ENCODE assay signal across 21 cellular contexts in the genomic region with DNA sequence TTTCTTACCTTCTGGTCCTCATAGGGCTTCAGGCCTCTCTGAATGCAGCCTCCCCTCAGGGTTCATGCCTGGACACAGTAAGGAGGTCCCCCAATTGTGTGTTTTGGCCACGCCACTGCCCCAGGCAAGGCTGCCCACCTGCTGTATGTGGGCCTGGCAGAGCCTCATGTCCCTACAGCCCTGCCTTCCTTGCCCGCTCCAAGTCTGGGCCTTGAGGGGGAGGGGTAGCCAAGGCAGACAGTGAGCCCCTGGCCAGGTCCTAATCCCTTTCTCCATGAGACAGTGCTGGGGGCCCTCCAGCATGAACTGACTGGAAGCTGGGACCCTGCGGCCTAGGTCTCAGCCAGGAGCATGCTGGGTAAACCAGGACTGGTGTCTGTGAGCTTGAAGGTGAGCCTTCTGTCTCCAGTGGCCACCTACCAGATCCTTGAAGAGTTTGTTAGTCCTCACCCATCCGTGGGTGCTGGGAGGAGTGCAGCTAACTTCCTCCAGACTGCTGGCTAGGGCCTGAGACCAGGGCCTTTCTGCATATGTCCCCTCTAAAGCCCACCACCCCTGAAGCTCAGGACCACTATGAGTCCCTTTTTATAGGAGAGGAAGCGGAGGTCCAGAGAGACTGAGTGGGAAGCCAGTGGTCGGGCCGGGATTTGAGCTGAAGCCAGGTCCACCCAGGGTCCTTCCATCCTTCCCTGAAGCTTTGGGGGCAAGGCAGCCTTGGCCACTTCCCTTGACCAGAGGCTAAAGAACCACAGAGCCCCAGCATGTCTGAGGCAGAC. TPM values are rescaled to one million over a fixed set of nuclear protein-coding genes. Genes with fewer than 3 reads are reported as not detected.
"Had no signal": no experiment of that assay in that cellular context is flagged by ENCODE, and none has a peak within 500 bp of the region (broad histone marks: within the 10 kb centered on the region; RNA-seq: fewer than 3 reads in every experiment).

No MANE protein-coding gene starts in this region.

- H3K27ac Mint-ChIP-seq: activated B cell treated with CpG ODN at 0.5 μM for 24 hours; activated naive CD4-positive, alpha-beta T cell treated with anti-CD3 and anti-CD28 coated beads, Interleukin-2, amount 10 ng/mL, durations not matched to agents 7 days and 5 days; activated T-helper 17 cell treated with anti-CD3 and anti-CD28 coated beads, Interleukin-2, amount 50 U/mL, for 72 hours; naive thymus-derived CD8-positive, alpha-beta T cell; stimulated activated naive CD8-positive, alpha-beta T cell treated with anti-CD3 and anti-CD28 coated beads, Interleukin-15, Interleukin-2, amounts not matched to agents 100 ng/mL and 50 ng/mL, for 24 hours; T-helper 2 cell treated with Interferon-gamma antibody and Interleukin-4, amounts not matched to agents 5 μg/mL and 100 μg/mL, for 36 hours had no signal

- H3K4me3 Mint-ChIP-seq: activated B cell treated with CpG ODN at 0.5 μM for 24 hours; activated naive CD4-positive, alpha-beta T cell treated with anti-CD3 and anti-CD28 coated beads, Interleukin-2, amount 10 ng/mL, durations not matched to agents 7 days and 5 days; activated T-helper 17 cell treated with anti-CD3 and anti-CD28 coated beads, Interleukin-2, amount 50 U/mL, for 72 hours; naive thymus-derived CD8-positive, alpha-beta T cell; stimulated activated naive CD8-positive, alpha-beta T cell treated with anti-CD3 and anti-CD28 coated beads, Interleukin-15, Interleukin-2, amounts not matched to agents 100 ng/mL and 50 ng/mL, for 24 hours; T-helper 2 cell treated with Interferon-gamma antibody and Interleukin-4, amounts not matched to agents 5 μg/mL and 100 μg/mL, for 36 hours had no signal

- H3K9me3 ChIP-seq: ascending aorta, breast epithelium, neutrophil, suprapubic skin, upper lobe of right lung had no signal

- H3K27me3 Mint-ChIP-seq: activated B cell treated with CpG ODN at 0.5 μM for 24 hours; activated T-helper 17 cell treated with anti-CD3 and anti-CD28 coated beads, Interleukin-2, amount 50 U/mL, for 72 hours; naive thymus-derived CD8-positive, alpha-beta T cell; stimulated activated naive CD8-positive, alpha-beta T cell treated with anti-CD3 and anti-CD28 coated beads, Interleukin-15, Interleukin-2, amounts not matched to agents 100 ng/mL and 50 ng/mL, for 24 hours had no signal

- H3K4me1 Mint-ChIP-seq: activated naive CD4-positive, alpha-beta T cell treated with anti-CD3 and anti-CD28 coated beads, Interleukin-2, amount 10 ng/mL, durations not matched to agents 7 days and 5 days; activated T-helper 17 cell treated with anti-CD3 and anti-CD28 coated beads, Interleukin-2, amount 50 U/mL, for 72 hours had no signal

- H3K4me1 ChIP-seq: breast epithelium had no signal

- H3K36me3 ChIP-seq: breast epithelium had no signal

- H3K27ac ChIP-seq: breast epithelium, hepatocyte, neutrophil, suprapubic skin, upper lobe of right lung had no signal

- H3K27me3 ChIP-seq: ascending aorta, breast epithelium, hepatocyte, neutrophil, suprapubic skin, upper lobe of right lung had no signal

- ATAC-seq: activated T-helper 17 cell treated with anti-CD3 and anti-CD28 coated beads, Interleukin-2, amount 50 U/mL, for 72 hours; left ventricle myocardium superior; naive thymus-derived CD8-positive, alpha-beta T cell; right cardiac atrium; upper lobe of right lung had no signal

- H2AFZ ChIP-seq: hepatocyte had no signal

- DNase-seq: activated B cell treated with CpG ODN at 0.5 μM for 24 hours; activated CD4-positive, alpha-beta T cell treated with anti-CD3 and anti-CD28 coated beads for 48 hours; activated naive CD4-positive, alpha-beta T cell treated with anti-CD3 and anti-CD28 coated beads, Interleukin-2, amount 10 ng/mL, durations not matched to agents 7 days and 5 days; mesenchymal stem cell; naive thymus-derived CD8-positive, alpha-beta T cell; SW 1271; upper lobe of right lung had no signal

- H3K79me2 ChIP-seq: hepatocyte had no signal

- H3K4me3 ChIP-seq: ascending aorta, breast epithelium, hepatocyte, smooth muscle cell, suprapubic skin, upper lobe of right lung had no signal

- H3K4me2 ChIP-seq: hepatocyte, smooth muscle cell had no signal

- H3K36me3 Mint-ChIP-seq: activated naive CD4-positive, alpha-beta T cell treated with anti-CD3 and anti-CD28 coated beads, Interleukin-2, amount 10 ng/mL, durations not matched to agents 7 days and 5 days; naive thymus-derived CD8-positive, alpha-beta T cell had no signal

RNA-seq across cellular contexts. Expression of a gene that starts 23.1 kb away (rescaled TPM):
- total RNA-seq: activated B cell treated with CpG ODN at 0.5 μM for 24 hours; activated T-helper 17 cell treated with anti-CD3 and anti-CD28 coated beads, Interleukin-2, amount 50 U/mL, for 72 hours; ascending aorta; breast epithelium; chondrocyte; glomerular endothelial cell; hepatocyte; mucosa of gallbladder; naive thymus-derived CD8-positive, alpha-beta T cell; smooth muscle cell; suprapubic skin; upper lobe of right lung had no signal

RNA-seq across cellular contexts. Expression of a gene that starts 40.4 kb away (rescaled TPM):
- total RNA-seq: activated B cell treated with CpG ODN at 0.5 μM for 24 hours; activated T-helper 17 cell treated with anti-CD3 and anti-CD28 coated beads, Interleukin-2, amount 50 U/mL, for 72 hours; ascending aorta; chondrocyte; glomerular endothelial cell; hepatocyte; naive thymus-derived CD8-positive, alpha-beta T cell; smooth muscle cell; upper lobe of right lung had no signal
